ENCODE assay signal across 1 cellular context in genomic region chr12:114631242-114631641, GRCh38.
TF ChIP-seq lines count a peak whose summit lies in the region.

No MANE protein-coding gene starts in this region.

TF ChIP-seq in A549, 52 proteins besides CTCF, POLR2A, EP300 and RAD21 (continued from another document):
- TF ChIP-seq USF2 (IDR thresholded peaks at IDR 0.05) (no peak), HDAC2 (IDR thresholded peaks at IDR 0.05) (no peak), PHF8 (IDR thresholded peaks at IDR 0.05; ENCODE audit: borderline replicate concordance, low read depth) (no peak), HES2 (IDR thresholded peaks at IDR 0.05) (no peak)
